In genomic region chr12:83979785-83980184, GRCh38 we compare ENCODE assay signal across 8 cellular contexts.
"Had no signal": no experiment of that assay in that cellular context is flagged by ENCODE, and none has a peak within 500 bp of the region (broad histone marks: within the 10 kb centered on the region; RNA-seq: fewer than 3 reads in every experiment).

No MANE protein-coding gene starts in this region.

- FAIRE-seq: HepG2, HTR-8/SVneo had no signal

- H3K27ac ChIP-seq: GM23248, KMS-11 had no signal

- H2AFZ ChIP-seq: GM23248 had no signal

- ATAC-seq: HepG2 had no signal

- H3K9ac ChIP-seq: GM23248, KMS-11 had no signal

- DNase-seq: GM23248, H7, KBM-7 had no signal

- H3K36me3 Mint-ChIP-seq: IgD-negative memory B cell had no signal

- H3K4me1 Mint-ChIP-seq: IgD-negative memory B cell had no signal

- H3K27me3 Mint-ChIP-seq: IgD-negative memory B cell had no signal

- H3K4me3 ChIP-seq: GM23248, HAP-1 had no signal

- H3K4me2 ChIP-seq: KMS-11 had no signal

- H3K27ac Mint-ChIP-seq: IgD-negative memory B cell had no signal

- H3K36me3 ChIP-seq: HAP-1 had no signal

- H3K4me1 ChIP-seq: HAP-1 had no signal

- H3K9me3 ChIP-seq: HAP-1 had no signal

- H3K4me3 Mint-ChIP-seq: IgD-negative memory B cell had no signal
